In genomic region chr1:161177112-161177935, GRCh38 we compare ENCODE assay signal across 8 cellular contexts. TPM values are rescaled to one million over a fixed set of nuclear protein-coding genes. Genes with fewer than 3 reads are reported as not detected.
A peak's percentile ranks its signal among the peaks of the same experiment; 100 is the strongest.
DNase-seq lines count a peak whose midpoint lies in the region; ATAC-seq and TF ChIP-seq lines count a peak whose summit lies in the region.

Gene B4GALT3 (minus strand): TSS chr1:161177507. CDS start chr1:161176060, 1,447 bp downstream.

- H3K4me3 ChIP-seq in mucosa of stomach (ENCODE audit: low read length), result peak within 1 kb of the TSS; percentile 72

- H3K36me3 ChIP-seq in mucosa of stomach (ENCODE audit: control insufficient read depth, insufficient read depth, low read length), result peaks cover 4% of the 10 kb centered on the region

- H3K9ac ChIP-seq in mucosa of stomach (ENCODE audit: low read length), result peak within 1 kb of the TSS; percentile 85

- peak; percentile 97 for DNase-seq in DMS153 treated with DMSO at 0.1 percent for 48 hours (lab: John Stamatoyannopoulos, UW; ENCODE audit: unreplicated experiment)
- peak; percentile 50 for DNase-seq in KG1 (lab: John Stamatoyannopoulos, UW)
- peak; percentile 98 for DNase-seq in activated T-cell treated with anti-CD3 and anti-CD28 coated beads, Interleukin-2, amount 50 U/mL, for 4 hours
- peak; percentile 90 to 94 for DNase-seq in erythroblast (lab: John Stamatoyannopoulos, UW)
- peak; percentile 99 for DNase-seq in stimulated activated CD8-positive, alpha-beta memory T cell treated with anti-CD3 and anti-CD28 coated beads, Interleukin-4, amount 100 ng/mL, for 48 hours

- peaks cover 12% of the 10 kb centered on the region for H3K4me1 ChIP-seq in mucosa of stomach (ENCODE audit: control insufficient read depth, insufficient read depth, low read length)

- H3K27me3 ChIP-seq in mucosa of stomach (ENCODE audit: control insufficient read depth, insufficient read depth, low read length), result no peaks in the 10 kb centered on the region

- H3K9me3 ChIP-seq in mucosa of stomach (ENCODE audit: control insufficient read depth, low read length), result no peaks in the 10 kb centered on the region

- H3K4me1 Mint-ChIP-seq in activated T-cell treated with anti-CD3 and anti-CD28 coated beads, Interleukin-2, amount 50 U/mL, for 4 hours (ENCODE audit: low read depth), result peaks cover 68% of the 10 kb centered on the region

- peak; percentile 69 for ATAC-seq in GM21717 (IDR thresholded peaks at IDR 0.05; ENCODE audit: unreplicated experiment)
- ATAC-seq in activated T-cell treated with anti-CD3 and anti-CD28 coated beads, Interleukin-2, amount 50 U/mL, for 4 hours, result peak; percentile 89 to 90

- TF ChIP-seq POLR2A in erythroblast (IDR thresholded peaks at IDR 0.05; ENCODE audit: low read length), result peak; percentile 94

- H3K9me3 Mint-ChIP-seq in activated T-cell treated with anti-CD3 and anti-CD28 coated beads, Interleukin-2, amount 50 U/mL, for 4 hours, result no peaks in the 10 kb centered on the region

- H3K36me3 Mint-ChIP-seq in activated T-cell treated with anti-CD3 and anti-CD28 coated beads, Interleukin-2, amount 50 U/mL, for 4 hours (ENCODE audit: insufficient read depth), result peaks cover 22% of the 10 kb centered on the region

- H3K27me3 Mint-ChIP-seq in activated T-cell treated with anti-CD3 and anti-CD28 coated beads, Interleukin-2, amount 50 U/mL, for 4 hours (ENCODE audit: low read depth), result no peaks in the 10 kb centered on the region

- peak within 1 kb of the TSS; percentile 94 for H3K4me3 Mint-ChIP-seq in activated T-cell treated with anti-CD3 and anti-CD28 coated beads, Interleukin-2, amount 50 U/mL, for 4 hours

TF ChIP-seq in PFSK-1, 5 proteins besides CTCF, POLR2A, EP300 and RAD21:
- TF ChIP-seq SIN3A (IDR thresholded peaks at IDR 0.05; ENCODE audit: borderline replicate concordance, insufficient read depth, low read length), result peak; percentile 78; the same call in 1 of the 2 replicates
- 0 out of 4 replicates have a peak, but pooled peaks of 1 of the 2 experiments have one; percentile 36 for TF ChIP-seq REST (IDR thresholded peaks at IDR 0.05; ENCODE audit: insufficient read depth in 1 of 2, low read depth in 2 of 2, low read length in 2 of 2)
- peak; percentile 84 for TF ChIP-seq TAF1 (IDR thresholded peaks at IDR 0.05; ENCODE audit: borderline replicate concordance, insufficient read depth, low read length)
- TF ChIP-seq FOXP2 (optimal IDR thresholded peaks at IDR 0.05; ENCODE audit: borderline replicate concordance, extremely low read depth, extremely low read length, insufficient read depth), result peak; percentile 77
- TF ChIP-seq POLR2AphosphoS5 (IDR thresholded peaks at IDR 0.05; ENCODE audit: low read depth, low read length), result peak; percentile 91

RNA-seq across cellular contexts. Expression of gene B4GALT3, which starts in this region (rescaled TPM):
- polyA plus RNA-seq in PFSK-1 (2012; ENCODE audit: insufficient read length, low read depth), result 54.8 TPM
- 10 to 100 TPM; 73.9 to 76.3 (median 75.9) TPM for total RNA-seq in activated T-cell treated with anti-CD3 and anti-CD28 coated beads, Interleukin-2, amount 50 U/mL, for 4 hours

Comparison
In these comparisons a context has a peak if more than half of its experiments do, and no peak if none do; other contexts are left out.
1. Peak in every context shown above with its lines: DNase-seq, ATAC-seq and H3K4me3 ChIP-seq.